Comparison of ENCODE assay signal across 15 cellular contexts in the genomic region with DNA sequence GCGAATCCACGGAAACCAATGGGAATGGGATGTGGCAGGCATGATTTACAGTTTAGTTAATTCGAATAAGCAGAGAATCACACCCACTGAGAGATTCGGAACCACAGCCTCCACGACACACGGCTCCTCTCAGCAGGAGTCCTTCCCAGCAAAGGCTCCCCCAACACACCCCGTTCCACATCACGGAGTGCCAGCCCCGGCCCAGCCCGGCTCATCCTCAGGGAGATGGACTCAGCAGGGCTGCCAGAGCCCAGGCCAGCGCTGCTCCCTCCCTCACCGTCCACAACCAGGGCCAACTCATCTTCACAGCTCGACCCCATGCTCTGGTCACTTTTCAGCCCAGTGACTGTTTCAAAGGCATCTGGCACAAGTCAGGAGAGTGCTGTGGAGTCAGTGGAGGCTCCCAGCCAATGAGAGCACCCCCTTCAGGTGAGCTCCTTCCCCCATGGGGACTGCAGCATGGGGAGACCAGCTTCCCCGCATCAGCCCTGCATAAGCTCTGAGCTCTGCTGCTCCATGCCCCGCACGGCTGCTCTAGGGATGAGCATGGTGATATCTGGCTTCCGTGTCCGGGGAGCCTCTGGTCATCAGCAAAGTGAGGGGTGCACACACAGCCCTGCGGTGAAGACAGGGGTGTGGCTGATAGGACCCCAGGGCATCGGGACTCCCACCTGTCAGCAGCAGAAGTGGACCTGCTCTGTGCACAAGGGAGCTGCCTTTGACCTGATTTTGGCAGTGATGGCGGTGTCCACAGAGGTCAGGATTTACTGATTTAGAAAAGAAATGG.
A peak's percentile ranks its signal among the peaks of the same experiment; 100 is the strongest.
DNase-seq lines count a peak whose midpoint lies in the region; ATAC-seq and TF ChIP-seq lines count a peak whose summit lies in the region.
"Had no signal": no experiment of that assay in that cellular context is flagged by ENCODE, and none has a peak within 500 bp of the region (broad histone marks: within the 10 kb centered on the region; RNA-seq: fewer than 3 reads in every experiment).

No MANE protein-coding gene starts in this region.

- TF ChIP-seq POLR2A in stomach (IDR thresholded peaks at IDR 0.05): no peak

- ATAC-seq in left lobe of liver: no peak
- no peak for ATAC-seq in activated CD4-positive, CD25-positive, alpha-beta regulatory T cell treated with anti-CD3 and anti-CD28 coated beads, Interleukin-2, amount 50 U/mL, for 24 hours
- ATAC-seq: GM12878 had no signal

- no peak for TF ChIP-seq EP300 in stomach (IDR thresholded peaks at IDR 0.05)

- no peaks in the 10 kb centered on the region for H3K4me1 ChIP-seq in stomach
- H3K4me1 ChIP-seq: Caco-2, HAP-1 had no signal

- H3K27me3 ChIP-seq in stomach: peaks cover 0 to 44% (median 0%) of the 10 kb centered on the region in 3 donors
- H3K27me3 ChIP-seq: BLaER1 had no signal

- H3K4me3 ChIP-seq in stomach: no peak overlapping the region
- H3K4me3 ChIP-seq: BLaER1, GM12878, GM23248, HAP-1 had no signal

- no peak for TF ChIP-seq CTCF in stomach (IDR thresholded peaks at IDR 0.05)

- peak; percentile 11 for DNase-seq in DMS53 (lab: John Stamatoyannopoulos, UW)
- no peak for DNase-seq in DMS53 treated with DMSO at 0.1 percent for 48 hours (lab: John Stamatoyannopoulos, UW; ENCODE audit: unreplicated experiment)
- peak; percentile 48 for DNase-seq in ecto neural progenitor cell (ENCODE audit: low spot score)
- DNase-seq in left lobe of liver (ENCODE audit: low spot score): peak; percentile 18
- peak; percentile 17 for DNase-seq in stomach
- DNase-seq in NCI-H1930 (lab: John Stamatoyannopoulos, UW): no peak
- DNase-seq in posterior cingulate gyrus: no peak
- DNase-seq: Caco-2; CD8-positive, alpha-beta memory T cell; GM23248 had no signal

- peaks cover 0 to 2% (median under 1%) of the 10 kb centered on the region in 4 donors for H3K9me3 ChIP-seq in stomach
- H3K9me3 ChIP-seq: BLaER1, Caco-2, HAP-1 had no signal

- no peak overlapping the region for H3K27ac ChIP-seq in stomach
- H3K27ac ChIP-seq: 22Rv1, BLaER1, GM23248 had no signal

- no peaks in the 10 kb centered on the region for H3K36me3 ChIP-seq in stomach
- H3K36me3 ChIP-seq: BLaER1, HAP-1 had no signal

- WGBS in stomach, 5 donors: 73 to 82% (median 76%) methylated on average over 18 to 21 of the region's 21 CpGs

- intact Hi-C loops in stomach (cut with DNase I; ENCODE audit: low total_unique reads) (no loop called here), posterior cingulate gyrus (cut with DNase I) (no loop called here)

Comparison
In these comparisons a context has a peak if more than half of its experiments do, and no peak if none do; other contexts are left out.
1. DNase-seq: peak in DMS53 (single experiment), ecto neural progenitor cell (single experiment), left lobe of liver (single experiment) and stomach (single experiment); none in DMS53 treated with DMSO at 0.1 percent for 48 hours (single experiment), NCI-H1930 (0 of 2) and posterior cingulate gyrus (0 of 10).